In the genomic region with DNA sequence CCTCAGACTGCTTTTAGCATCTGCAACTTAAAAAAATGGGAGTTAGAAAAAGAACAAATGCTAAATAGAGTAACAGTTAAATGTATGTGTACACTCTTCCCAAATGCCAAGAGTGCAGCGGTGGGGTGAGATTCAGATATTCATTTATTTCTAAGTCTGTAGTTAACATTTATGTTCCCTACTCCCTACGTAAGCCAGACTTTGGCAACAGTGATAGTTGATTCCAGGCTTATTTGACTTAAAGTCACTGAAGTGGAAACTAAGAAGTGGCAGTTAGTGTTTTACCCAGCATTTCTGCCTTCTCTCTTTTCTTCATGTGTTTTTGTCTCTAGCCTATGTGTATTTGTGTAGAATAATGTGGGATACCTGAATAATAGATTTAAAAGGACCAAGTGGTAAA, we compare ENCODE assay signal across 14 cellular contexts. TPM values are rescaled to one million over a fixed set of nuclear protein-coding genes. Genes with fewer than 3 reads are reported as not detected.
A peak's percentile ranks its signal among the peaks of the same experiment; 100 is the strongest.
DNase-seq lines count a peak whose midpoint lies in the region; ATAC-seq and TF ChIP-seq lines count a peak whose summit lies in the region.
"Had no signal": no experiment of that assay in that cellular context is flagged by ENCODE, and none has a peak within 500 bp of the region (broad histone marks: within the 10 kb centered on the region; RNA-seq: fewer than 3 reads in every experiment).

No MANE protein-coding gene starts in this region.

- peaks cover 7% of the 10 kb centered on the region for H3K27me3 Mint-ChIP-seq in glutamatergic neuron (ENCODE audit: unreplicated experiment)

- intact Hi-C loops in PC-3 (cut with micrococcal nuclease), result no loop called here
- intact Hi-C loops in spleen (cut with DNase I; ENCODE audit: low total_unique reads), result no loop called here

- BruUV-seq in PC-3 (replicated peaks; lab: Mats Ljungman, UMichigan), result no TSS peak

- H3K9me3 ChIP-seq in BLaER1 (no peaks in the 10 kb centered on the region), DOHH2 (ENCODE audit: control insufficient read depth, insufficient read depth, low read length) (no peaks in the 10 kb centered on the region), PC-3 (ENCODE audit: low read length) (no peaks in the 10 kb centered on the region), spleen (no peaks in the 10 kb centered on the region)

- peaks cover 17% of the 10 kb centered on the region for H3K4me1 Mint-ChIP-seq in glutamatergic neuron (ENCODE audit: low read depth, unreplicated experiment)

- no peak overlapping the region; the same call in 1 of the 2 replicates for H3K4me3 ChIP-seq in BLaER1
- no peak overlapping the region for H3K4me3 ChIP-seq in DOHH2 (ENCODE audit: low read length)
- no peak overlapping the region for H3K4me3 ChIP-seq in PC-3 (ENCODE audit: low read length)
- no peak overlapping the region for H3K4me3 ChIP-seq in spleen
- H3K4me3 ChIP-seq: coronary artery had no signal

- H3K4me2 ChIP-seq in BLaER1, result peak overlapping the region; percentile 85
- peak overlapping the region; percentile 22 for H3K4me2 ChIP-seq in DOHH2 (ENCODE audit: low read length)
- H3K4me2 ChIP-seq in PC-3 (ENCODE audit: low read length), result peak overlapping the region; percentile 96; the same call in 1 of the 2 replicates

- H4K20me1 ChIP-seq in BLaER1 (peaks cover 81% of the 10 kb centered on the region), DOHH2 (ENCODE audit: control insufficient read depth, insufficient read depth, low read depth, low read length) (peaks cover 76% of the 10 kb centered on the region), PC-3 (ENCODE audit: low read length) (peaks cover 74% of the 10 kb centered on the region)

- H3K27me3 ChIP-seq in BLaER1 (no peaks in the 10 kb centered on the region), DOHH2 (ENCODE audit: control insufficient read depth, low read length) (peaks cover 7% of the 10 kb centered on the region; the same call in 1 of the 2 replicates), PC-3 (ENCODE audit: low read length) (no peaks in the 10 kb centered on the region), spleen (replicated peaks in 1 of 7) (no peaks in the 10 kb centered on the region)

- H3K36me3 ChIP-seq in BLaER1 (peaks cover 78% of the 10 kb centered on the region), DOHH2 (ENCODE audit: control insufficient read depth, low read length) (peaks cover 89% of the 10 kb centered on the region), PC-3 (ENCODE audit: low read depth, low read length) (peaks cover 77% of the 10 kb centered on the region), spleen (peaks cover 0 to 69% (median 41%) of the 10 kb centered on the region in 6 donors)

- peaks cover 79% of the 10 kb centered on the region for H3F3A ChIP-seq in DOHH2 (ENCODE audit: control insufficient read depth, insufficient read depth)
- H3F3A ChIP-seq in PC-3 (ENCODE audit: low read length, unreplicated experiment), result peaks cover 8% of the 10 kb centered on the region

- H3K36me3 Mint-ChIP-seq in glutamatergic neuron (ENCODE audit: unreplicated experiment), result no peaks in the 10 kb centered on the region

- POLR2A ChIA-PET in PC-3 (lab: Charles Lee; ENCODE audit: unreplicated experiment), result no interaction called here

- no peak for TF ChIP-seq CTCF in DOHH2 (IDR thresholded peaks at IDR 0.05; ENCODE audit: low read depth, low read length, poor library complexity, severe bottlenecking)
- TF ChIP-seq CTCF in PC-3 (conservative IDR thresholded peaks at IDR 0.05; ENCODE audit: low read depth, low read length), result no peak
- TF ChIP-seq CTCF in glutamatergic neuron (IDR thresholded peaks at IDR 0.05; ENCODE audit: partially characterized antibody, unreplicated experiment), result no peak
- no peak for TF ChIP-seq CTCF in spleen (IDR thresholded peaks at IDR 0.05 in 8 of 11, conservative IDR thresholded peaks at IDR 0.05 in 3 of 11)

- no peak overlapping the region for H3K27ac Mint-ChIP-seq in glutamatergic neuron (ENCODE audit: unreplicated experiment)

- no peak for TF ChIP-seq POLR2A in spleen (IDR thresholded peaks at IDR 0.05)

- no peaks in the 10 kb centered on the region for H3K9me2 ChIP-seq in DOHH2 (replicated peaks; ENCODE audit: control insufficient read depth, low read length)
- H3K9me2 ChIP-seq in PC-3 (replicated peaks; ENCODE audit: low read length), result no peaks in the 10 kb centered on the region

- H3K9ac ChIP-seq in BLaER1 (peak overlapping the region; percentile 35; the same call in 1 of the 2 replicates), PC-3 (ENCODE audit: low read length) (no peak overlapping the region)

- H2AFZ ChIP-seq in PC-3 (ENCODE audit: low read length), result no peak overlapping the region

- CTCF ChIA-PET in PC-3 (lab: Charles Lee), result no interaction called here

- peaks cover 49% of the 10 kb centered on the region for H3K79me2 ChIP-seq in DOHH2 (ENCODE audit: control insufficient read depth, low read length)
- H3K79me2 ChIP-seq in PC-3 (ENCODE audit: low read length), result peaks cover 48% of the 10 kb centered on the region

- H3K9me3 Mint-ChIP-seq in glutamatergic neuron (ENCODE audit: unreplicated experiment), result peaks cover 11% of the 10 kb centered on the region
- H3K9me3 Mint-ChIP-seq: CD4-positive, CD25-positive, alpha-beta regulatory T cell had no signal

- DNase-seq in PC-3 (no peak), glutamatergic neuron (no peak), spleen (no peak)
- DNase-seq: activated CD8-positive, alpha-beta memory T cell treated with anti-CD3 and anti-CD28 coated beads, Interleukin-2, amount 50 U/mL, for 48 hours; CD4-positive, CD25-positive, alpha-beta regulatory T cell; KG1; NCI-H446; stimulated activated CD4-positive, alpha-beta T cell treated with anti-CD3 and anti-CD28 coated beads, Interleukin-12 subunit alpha, Interleukin-12 subunit beta, amount 100 ng/mL, for 4 hours had no signal

- H3K4me1 ChIP-seq in BLaER1 (peaks cover 30% of the 10 kb centered on the region), DOHH2 (ENCODE audit: control insufficient read depth, low read length) (peaks cover 32% of the 10 kb centered on the region), PC-3 (ENCODE audit: insufficient read depth, low read length) (peaks cover 16% of the 10 kb centered on the region), spleen (peaks cover 17 to 52% (median 28%) of the 10 kb centered on the region in 6 donors)

- H3K27ac ChIP-seq in BLaER1 (no peak overlapping the region), DOHH2 (ENCODE audit: low read depth, low read length) (no peak overlapping the region), PC-3 (ENCODE audit: low read length) (no peak overlapping the region), spleen (no peak overlapping the region)
- H3K27ac ChIP-seq: coronary artery had no signal

- 88 to 90% (median 90%) methylated on average over 2 of the region's 2 CpGs for WGBS in spleen, 5 donors

- ATAC-seq in PC-3 (no peak), HG03139 (IDR thresholded peaks at IDR 0.05; ENCODE audit: unreplicated experiment) (no peak), HG03442 (IDR thresholded peaks at IDR 0.05; ENCODE audit: unreplicated experiment) (no peak)

- peak overlapping the region; percentile 11 for H3K4me3 Mint-ChIP-seq in glutamatergic neuron (ENCODE audit: unreplicated experiment)

RNA-seq across cellular contexts. Expression of gene MIR17HG, which starts 4.5 kb away (rescaled TPM):
- 5.5 and 5.6 TPM in 2 replicates for total RNA-seq in PC-3 (2014; rRNA removed)
- total RNA-seq in glutamatergic neuron (ENCODE audit: unreplicated experiment), result 14.5 TPM
- total RNA-seq in spleen, result 10 to 100 TPM in 1 of 7 donors, 1 to 10 TPM in 6; 5.0 to 15.0 (median 7.1) TPM
- 1 to 10 TPM; 3.7 to 6.1 (median 6.0) TPM for polyA plus RNA-seq in spleen

RNA-seq across cellular contexts. Expression of gene GPC5, which starts 46.4 kb away (rescaled TPM):
- not detected in 2 replicates for total RNA-seq in PC-3 (2014; rRNA removed)
- total RNA-seq in glutamatergic neuron (ENCODE audit: unreplicated experiment), result 10.2 TPM
- under 1 TPM in 6 of 7 donors, not detected in 1; 0.17 to 0.83 (median 0.26) TPM for total RNA-seq in spleen
- under 1 TPM in 1 of 3 donors, not detected in 2; 0.04 TPM for polyA plus RNA-seq in spleen
- polyA plus RNA-seq: esophagus had no signal

Comparison
In these comparisons a context has a peak if more than half of its experiments do, and no peak if none do; other contexts are left out.
1. H3K4me2 ChIP-seq: peak in every context shown above with its lines; median percentile 96 in PC-3; 85 in BLaER1; 22 in DOHH2.